13 cellular contexts compared by ENCODE assay signal in genomic region chr9:34650816-34651215, GRCh38. TPM values are rescaled to one million over a fixed set of nuclear protein-coding genes. Genes with fewer than 3 reads are reported as not detected.
DNase-seq lines count a peak whose midpoint lies in the region; ATAC-seq and TF ChIP-seq lines count a peak whose summit lies in the region.
"Had no signal": no experiment of that assay in that cellular context is flagged by ENCODE, and none has a peak within 500 bp of the region (broad histone marks: within the 10 kb centered on the region; RNA-seq: fewer than 3 reads in every experiment).

No MANE protein-coding gene starts in this region.

- no peak for TF ChIP-seq CTCF in 22Rv1 (IDR thresholded peaks at IDR 0.05)
- TF ChIP-seq CTCF in RWPE2 (IDR thresholded peaks at IDR 0.05; ENCODE audit: poor library complexity, severe bottlenecking) = no peak
- TF ChIP-seq CTCF in esophagus muscularis mucosa (IDR thresholded peaks at IDR 0.05) = no peak

- H3K4me2 ChIP-seq in neuronal stem cell (ENCODE audit: insufficient read depth, low read length, poor library complexity, severe bottlenecking) = no peak overlapping the region

- H2BK5ac ChIP-seq in neuronal stem cell (ENCODE audit: low read length) = peak overlapping the region; percentile 46

- intact Hi-C loops in esophagus muscularis mucosa (cut with DNase I) = loop anchor here (10.0 kb wide), 1 partner anchor 56 kb away; no protein-coding TSS in a partner anchor

- no peak overlapping the region for H2AK5ac ChIP-seq in neuronal stem cell (ENCODE audit: low read depth, low read length)

- H2BK12ac ChIP-seq in neuronal stem cell (ENCODE audit: low read length) = no peak overlapping the region

- H2AFZ ChIP-seq in neuronal stem cell (ENCODE audit: low read length) = no peak overlapping the region

- no peak overlapping the region for H3K4ac ChIP-seq in neuronal stem cell (ENCODE audit: low read length)

- H3K4me3 ChIP-seq in RWPE2 (ENCODE audit: severe bottlenecking) (no peak overlapping the region), esophagus muscularis mucosa (no peak overlapping the region), neuronal stem cell (ENCODE audit: low read length in 2 of 2) (peak overlapping the region in 1 of 2 donors; percentile 50)

- H2BK15ac ChIP-seq in neuronal stem cell (ENCODE audit: low read length) = no peak overlapping the region

- no peak overlapping the region for H3K18ac ChIP-seq in neuronal stem cell (ENCODE audit: low read length)

- no peak overlapping the region for H2BK120ac ChIP-seq in neuronal stem cell (ENCODE audit: low read depth, low read length)

- H3K27ac ChIP-seq in 22Rv1 (peak overlapping the region; percentile 90), RWPE2 (ENCODE audit: poor library complexity, severe bottlenecking) (peak overlapping the region; percentile 70), esophagus muscularis mucosa (replicated peaks in 1 of 4) (peak overlapping the region; percentile 80 to 83 (median 82)), neuronal stem cell (replicated peaks; ENCODE audit: low read length) (no peak overlapping the region)

- no peak for TF ChIP-seq EP300 in esophagus muscularis mucosa (IDR thresholded peaks at IDR 0.05)

- no peak overlapping the region for H3K14ac ChIP-seq in neuronal stem cell (ENCODE audit: low read length)

- H3K36me3 ChIP-seq in RWPE2 (ENCODE audit: low read depth) (peaks cover 22% of the 10 kb centered on the region; the same call in 1 of the 2 replicates), esophagus muscularis mucosa (peaks cover 10 to 20% (median 16%) of the 10 kb centered on the region in 4 donors), neuronal stem cell (replicated peaks in 1 of 2; ENCODE audit: control insufficient read depth in 2 of 2, insufficient read depth in 2 of 2, low read length in 2 of 2) (peaks cover 19 to 23% of the 10 kb centered on the region in 2 donors)

- WGBS in esophagus muscularis mucosa = 47% methylated on average over 5 of the region's 5 CpGs
- WGBS in neuronal stem cell (ENCODE audit: extremely low coverage in 2 of 2, insufficient read length in 2 of 2, insufficient replicate concordance in 1 of 2), 2 donors = no CpG with 5 or more reads among the region's 5 CpGs

- no peak overlapping the region for H3K23ac ChIP-seq in neuronal stem cell (ENCODE audit: low read depth, low read length, poor library complexity)

- H3K4me1 ChIP-seq in RWPE2 (ENCODE audit: insufficient read depth, poor library complexity, severe bottlenecking) = peaks cover 9% of the 10 kb centered on the region
- peaks cover 66 to 82% (median 79%) of the 10 kb centered on the region in 4 donors for H3K4me1 ChIP-seq in esophagus muscularis mucosa
- peaks cover 42 to 44% of the 10 kb centered on the region in 2 donors for H3K4me1 ChIP-seq in neuronal stem cell (ENCODE audit: control insufficient read depth in 2 of 2, insufficient read depth in 1 of 2, low read depth in 1 of 2, low read length in 2 of 2)

- peaks cover 1% of the 10 kb centered on the region for H3K79me1 ChIP-seq in neuronal stem cell (ENCODE audit: low read depth, low read length)

- no peak overlapping the region for H4K8ac ChIP-seq in neuronal stem cell (ENCODE audit: low read depth, low read length)

- H3K27me3 ChIP-seq in RWPE2 (ENCODE audit: insufficient read depth, poor library complexity, severe bottlenecking) = no peaks in the 10 kb centered on the region
- H3K27me3 ChIP-seq in esophagus muscularis mucosa = no peaks in the 10 kb centered on the region
- no peaks in the 10 kb centered on the region for H3K27me3 ChIP-seq in neuronal stem cell (ENCODE audit: control insufficient read depth in 3 of 3, insufficient read depth in 3 of 3, low read depth in 1 of 3, low read length in 3 of 3)

- DNase-seq in RWPE2 (ENCODE audit: low spot score) = no peak
- DNase-seq in esophagus muscularis mucosa (ENCODE audit: extremely low spot score) = no peak
- DNase-seq in neuronal stem cell (ENCODE audit: low spot score) = no peak
- no peak for DNase-seq in NCI-H82 (lab: John Stamatoyannopoulos, UW)
- DNase-seq in H4 (ENCODE audit: low spot score) = no peak
- DNase-seq in NCI-H187 (lab: John Stamatoyannopoulos, UW) = no peak
- DNase-seq in NCI-H526 (lab: John Stamatoyannopoulos, UW) = no peak
- DNase-seq: activated CD4-positive, alpha-beta T cell treated with anti-CD3 and anti-CD28 coated beads for 48 hours; activated naive CD4-positive, alpha-beta T cell treated with anti-CD3 and anti-CD28 coated beads, Interleukin-2, amount 10 ng/mL, durations not matched to agents 7 days and 5 days; NCI-H2029; occipital lobe; RPMI8226 had no signal

- no peak overlapping the region for H4K91ac ChIP-seq in neuronal stem cell (ENCODE audit: low read depth, low read length, poor library complexity)

- H3K9me3 ChIP-seq in RWPE2 (ENCODE audit: severe bottlenecking) (no peaks in the 10 kb centered on the region), esophagus muscularis mucosa (no peaks in the 10 kb centered on the region), neuronal stem cell (replicated peaks in 1 of 2; ENCODE audit: control insufficient read depth in 2 of 2, insufficient read depth in 1 of 2, low read depth in 1 of 2, low read length in 2 of 2) (peaks cover 0 to 2% of the 10 kb centered on the region in 2 donors)

- H3K9ac ChIP-seq in neuronal stem cell (ENCODE audit: low read depth, low read length, poor library complexity) = no peak overlapping the region

- TF ChIP-seq POLR2A in esophagus muscularis mucosa (IDR thresholded peaks at IDR 0.05; ENCODE audit: low read depth) = no peak

- ATAC-seq in RWPE2 (ENCODE audit: low read depth) = no peak

RNA-seq across cellular contexts. Expression of gene IL11RA, which starts 1.2 kb away (rescaled TPM):
- total RNA-seq in esophagus muscularis mucosa = 10 to 100 TPM; 33.0 to 40.2 (median 33.9) TPM
- polyA plus RNA-seq in neuronal stem cell (2013, experiment 1 of 2) = 11.9 TPM
- 11.4 TPM for polyA plus RNA-seq in neuronal stem cell (2013, experiment 2 of 2)
- 8.9 and 12.4 TPM in 2 replicates for total RNA-seq in H4 (2014; rRNA removed; shearing (Covaris generic))

RNA-seq across cellular contexts. Expression of gene GALT, which starts 4.3 kb away (rescaled TPM):
- total RNA-seq in esophagus muscularis mucosa = 10 to 100 TPM; 15.9 to 34.7 (median 22.9) TPM
- 36.4 TPM for polyA plus RNA-seq in neuronal stem cell (2013, experiment 1 of 2)
- 37.7 TPM for polyA plus RNA-seq in neuronal stem cell (2013, experiment 2 of 2)
- 14.9 and 25.8 TPM in 2 replicates for total RNA-seq in H4 (2014; rRNA removed; shearing (Covaris generic))

RNA-seq across cellular contexts. Expression of gene CCL27, which starts 11.6 kb away (rescaled TPM):
- total RNA-seq in esophagus muscularis mucosa = not detected
- polyA plus RNA-seq in neuronal stem cell (2013, experiment 1 of 2) = 0.49 TPM
- 0.93 TPM for polyA plus RNA-seq in neuronal stem cell (2013, experiment 2 of 2)
- total RNA-seq in H4 (2014; rRNA removed; shearing (Covaris generic)) = not detected in 2 replicates

RNA-seq across cellular contexts. Expression of gene SIGMAR1, which starts 13.2 kb away (rescaled TPM):
- total RNA-seq in esophagus muscularis mucosa = 10 to 100 TPM; 73.4 to 90.3 (median 83.9) TPM
- 108 TPM for polyA plus RNA-seq in neuronal stem cell (2013, experiment 1 of 2)
- polyA plus RNA-seq in neuronal stem cell (2013, experiment 2 of 2) = 104 TPM
- total RNA-seq in H4 (2014; rRNA removed; shearing (Covaris generic)) = 80.2 and 127 TPM in 2 replicates

RNA-seq across cellular contexts. Expression of gene ARID3C, which starts 21.9 kb away (rescaled TPM):
- total RNA-seq in esophagus muscularis mucosa = not detected
- polyA plus RNA-seq in neuronal stem cell (2013, experiment 1 of 2) = 19.3 TPM
- polyA plus RNA-seq in neuronal stem cell (2013, experiment 2 of 2) = 19.1 TPM
- 0.21 TPM in 1 of 2 replicates, not detected in the other for total RNA-seq in H4 (2014; rRNA removed; shearing (Covaris generic))
- total RNA-seq: occipital lobe had no signal
